8 cellular contexts compared by ENCODE assay signal in genomic region chr12:122078141-122079037, GRCh38. TPM values are rescaled to one million over a fixed set of nuclear protein-coding genes. Genes with fewer than 3 reads are reported as not detected.
DNase-seq lines count a peak whose midpoint lies in the region; TF ChIP-seq lines count a peak whose summit lies in the region.

A gene with protein sequence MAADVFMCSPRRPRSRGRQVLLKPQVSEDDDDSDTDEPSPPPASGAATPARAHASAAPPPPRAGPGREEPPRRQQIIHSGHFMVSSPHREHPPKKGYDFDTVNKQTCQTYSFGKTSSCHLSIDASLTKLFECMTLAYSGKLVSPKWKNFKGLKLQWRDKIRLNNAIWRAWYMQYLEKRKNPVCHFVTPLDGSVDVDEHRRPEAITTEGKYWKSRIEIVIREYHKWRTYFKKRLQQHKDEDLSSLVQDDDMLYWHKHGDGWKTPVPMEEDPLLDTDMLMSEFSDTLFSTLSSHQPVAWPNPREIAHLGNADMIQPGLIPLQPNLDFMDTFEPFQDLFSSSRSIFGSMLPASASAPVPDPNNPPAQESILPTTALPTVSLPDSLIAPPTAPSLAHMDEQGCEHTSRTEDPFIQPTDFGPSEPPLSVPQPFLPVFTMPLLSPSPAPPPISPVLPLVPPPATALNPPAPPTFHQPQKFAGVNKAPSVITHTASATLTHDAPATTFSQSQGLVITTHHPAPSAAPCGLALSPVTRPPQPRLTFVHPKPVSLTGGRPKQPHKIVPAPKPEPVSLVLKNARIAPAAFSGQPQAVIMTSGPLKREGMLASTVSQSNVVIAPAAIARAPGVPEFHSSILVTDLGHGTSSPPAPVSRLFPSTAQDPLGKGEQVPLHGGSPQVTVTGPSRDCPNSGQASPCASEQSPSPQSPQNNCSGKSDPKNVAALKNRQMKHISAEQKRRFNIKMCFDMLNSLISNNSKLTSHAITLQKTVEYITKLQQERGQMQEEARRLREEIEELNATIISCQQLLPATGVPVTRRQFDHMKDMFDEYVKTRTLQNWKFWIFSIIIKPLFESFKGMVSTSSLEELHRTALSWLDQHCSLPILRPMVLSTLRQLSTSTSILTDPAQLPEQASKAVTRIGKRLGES (plus strand): TSS chr12:122078756. CDS start chr12:122078854, 98 bp downstream.

- H3K36me3 ChIP-seq in MM.1S (replicated peaks; ENCODE audit: insufficient read depth, low read length) (no peaks in the 10 kb centered on the region), neuron (ENCODE audit: insufficient read depth, low read length) (no peaks in the 10 kb centered on the region)

- peak within 1 kb of the TSS; percentile 81 to 92 for H3K4me3 Mint-ChIP-seq in H9

- peaks cover 27% of the 10 kb centered on the region in 2 experiments for H3K4me1 Mint-ChIP-seq in H9

- DNase-seq in ELR (ENCODE audit: low read depth) (peak; percentile 96), H9 (peak; percentile 93), MM.1S (peak; percentile 87), SIG-M5 treated with dmso at 0.1 percent for 504 hours (lab: John Stamatoyannopoulos, UW; ENCODE audit: unreplicated experiment) (peak; percentile 85), activated gamma-delta T cell treated with Interleukin-2 at 50 U/mL for 16 hours (peak; percentile 86), foreskin fibroblast (peak; percentile 94 to 98)

- H3K9me3 Mint-ChIP-seq in H9: no peaks in the 10 kb centered on the region

- H3K79me2 ChIP-seq in H9 (ENCODE audit: insufficient read depth, low read length) (peaks cover 5% of the 10 kb centered on the region; the same call in 1 of the 2 replicates), MM.1S (ENCODE audit: low read length) (peaks cover 40% of the 10 kb centered on the region)

- H4K8ac ChIP-seq in H9 (replicated peaks; ENCODE audit: insufficient read length, low read depth, low read length): no peak within 1 kb of the TSS

- H3K23me2 ChIP-seq in H9 (ENCODE audit: insufficient read length, low read depth, low read length, poor library complexity, severe bottlenecking): peaks cover 17% of the 10 kb centered on the region

- H2AFZ ChIP-seq in H9 (ENCODE audit: low read length) (no peak within 1 kb of the TSS), MM.1S (ENCODE audit: low read length) (peak within 1 kb of the TSS; percentile 58), neuron (ENCODE audit: low read depth, low read length) (peak within 1 kb of the TSS; percentile 36)

- no peak within 1 kb of the TSS for H4K91ac ChIP-seq in H9 (ENCODE audit: insufficient read length, low read depth, low read length)

- H2BK5ac ChIP-seq in H9 (ENCODE audit: insufficient read length, low read length): no peak within 1 kb of the TSS

- peak within 1 kb of the TSS; percentile 54 for H3K14ac ChIP-seq in H9 (ENCODE audit: insufficient read depth, low read length)

- H3K9ac ChIP-seq in H9 (ENCODE audit: extremely low read depth, insufficient read length, low read length): peak within 1 kb of the TSS; percentile 68
- H3K9ac ChIP-seq in MM.1S (ENCODE audit: low read length): peak within 1 kb of the TSS; percentile 59

- H3K27ac Mint-ChIP-seq in H9: no peak within 1 kb of the TSS

- H3T11ph ChIP-seq in H9 (ENCODE audit: low read length): no peak within 1 kb of the TSS

- H2AK5ac ChIP-seq in H9 (ENCODE audit: insufficient read length, low read length): no peak within 1 kb of the TSS

- H3K4me2 ChIP-seq in H9 (ENCODE audit: insufficient read depth, insufficient read length, low read length): peak within 1 kb of the TSS; percentile 73
- H3K4me2 ChIP-seq in MM.1S (ENCODE audit: low read depth, low read length): peak within 1 kb of the TSS; percentile 87

- WGBS in H9 (ENCODE audit: extremely low coverage, insufficient read length, low lambda C conversion rate): no CpG with 5 or more reads among the region's 114 CpGs

- peaks cover 32% of the 10 kb centered on the region for H3F3A ChIP-seq in MM.1S (ENCODE audit: insufficient read depth, low read length)

- no peak within 1 kb of the TSS for H3K23ac ChIP-seq in H9 (ENCODE audit: insufficient read length, low read depth, low read length)

- peaks cover 35% of the 10 kb centered on the region for H3K27me3 Mint-ChIP-seq in H9 (ENCODE audit: low read depth)

- no peaks in the 10 kb centered on the region for H3K79me1 ChIP-seq in H9 (ENCODE audit: insufficient read depth, low read depth, low read length, poor library complexity, severe bottlenecking)

- no peak within 1 kb of the TSS for H3K56ac ChIP-seq in H9 (ENCODE audit: insufficient read length, low read depth, low read length)

- H3K27me3 ChIP-seq in H9 (ENCODE audit: insufficient read depth, low read length): no peaks in the 10 kb centered on the region; the same call in 1 of the 2 replicates
- no peaks in the 10 kb centered on the region for H3K27me3 ChIP-seq in MM.1S (replicated peaks; ENCODE audit: insufficient read depth, low read length)
- H3K27me3 ChIP-seq in neuron (ENCODE audit: insufficient read depth, low read length): no peaks in the 10 kb centered on the region

- H3K4ac ChIP-seq in H9 (ENCODE audit: low read depth, low read length): no peak within 1 kb of the TSS

- H2BK12ac ChIP-seq in H9 (ENCODE audit: insufficient read length, low read depth, low read length): no peak within 1 kb of the TSS

- H3K4me3 ChIP-seq in MM.1S (ENCODE audit: low read length) (peak within 1 kb of the TSS; percentile 74), foreskin fibroblast (ENCODE audit: low read depth in 1 of 2, low read length in 2 of 2) (peak within 1 kb of the TSS; percentile 77 to 88), neuron (ENCODE audit: low read length) (peak within 1 kb of the TSS; percentile 67)

- no peaks in the 10 kb centered on the region for H3K9me2 ChIP-seq in MM.1S (replicated peaks; ENCODE audit: insufficient read depth, low read length)

- no peak within 1 kb of the TSS for H3K27ac ChIP-seq in H9 (ENCODE audit: insufficient read length, low read depth, low read length)
- peak within 1 kb of the TSS; percentile 75; the same call in 1 of the 2 replicates for H3K27ac ChIP-seq in MM.1S (ENCODE audit: low read length)

- H3K9me3 ChIP-seq in H9 (ENCODE audit: control insufficient read depth, low read depth, low read length): no peaks in the 10 kb centered on the region
- no peaks in the 10 kb centered on the region for H3K9me3 ChIP-seq in MM.1S (replicated peaks; ENCODE audit: insufficient read depth, low read length)
- no peaks in the 10 kb centered on the region for H3K9me3 ChIP-seq in neuron (ENCODE audit: low read length)

- H3K18ac ChIP-seq in H9 (ENCODE audit: insufficient read length, low read depth, low read length): no peak within 1 kb of the TSS

- H4K5ac ChIP-seq in H9 (ENCODE audit: insufficient read length, low read depth, low read length): no peak within 1 kb of the TSS

- no peak for TF ChIP-seq CTCF in H9 (conservative IDR thresholded peaks at IDR 0.05)
- TF ChIP-seq CTCF in MM.1S (IDR thresholded peaks at IDR 0.05; ENCODE audit: low read length): no peak
- no peak for TF ChIP-seq CTCF in foreskin fibroblast (IDR thresholded peaks at IDR 0.05; ENCODE audit: low read depth, low read length)
- no peak for TF ChIP-seq CTCF in subcutaneous adipose tissue (IDR thresholded peaks at IDR 0.05; ENCODE audit: low read depth)

- no peaks in the 10 kb centered on the region for H3K4me1 ChIP-seq in H9 (ENCODE audit: insufficient read depth, low read length)
- H3K4me1 ChIP-seq in MM.1S (ENCODE audit: low read length): peaks cover 8% of the 10 kb centered on the region
- H3K4me1 ChIP-seq in neuron (ENCODE audit: insufficient read depth, low read length): peaks cover 21% of the 10 kb centered on the region

- no peak within 1 kb of the TSS for H2BK15ac ChIP-seq in H9 (ENCODE audit: low read depth, low read length)

- no peak within 1 kb of the TSS for H2BK20ac ChIP-seq in H9 (ENCODE audit: low read depth, low read length, poor library complexity, severe bottlenecking)

- H2BK120ac ChIP-seq in H9 (ENCODE audit: low read depth, low read length, poor library complexity, severe bottlenecking): no peak within 1 kb of the TSS

- H3K36me3 Mint-ChIP-seq in H9 (ENCODE audit: insufficient read depth in 1 of 3, low read depth in 3 of 3): peaks cover 0 to 8% (median 3%) of the 10 kb centered on the region in 3 experiments; a peak in 4 of 7 replicates

- H4K20me1 ChIP-seq in H9 (ENCODE audit: control insufficient read depth, insufficient read depth, insufficient read length) (no peaks in the 10 kb centered on the region), MM.1S (ENCODE audit: insufficient read depth, low read length) (no peaks in the 10 kb centered on the region)

RNA-seq across cellular contexts. Expression of the gene that starts here (rescaled TPM):
- 28.6 and 32.4 TPM in 2 replicates for total RNA-seq in H9 (2021)
- 10 to 100 TPM; 19.8 to 37.1 (median 21.4) TPM for total RNA-seq in subcutaneous adipose tissue
